Comparison of ENCODE assay signal across 1 cellular context in the genomic region with DNA sequence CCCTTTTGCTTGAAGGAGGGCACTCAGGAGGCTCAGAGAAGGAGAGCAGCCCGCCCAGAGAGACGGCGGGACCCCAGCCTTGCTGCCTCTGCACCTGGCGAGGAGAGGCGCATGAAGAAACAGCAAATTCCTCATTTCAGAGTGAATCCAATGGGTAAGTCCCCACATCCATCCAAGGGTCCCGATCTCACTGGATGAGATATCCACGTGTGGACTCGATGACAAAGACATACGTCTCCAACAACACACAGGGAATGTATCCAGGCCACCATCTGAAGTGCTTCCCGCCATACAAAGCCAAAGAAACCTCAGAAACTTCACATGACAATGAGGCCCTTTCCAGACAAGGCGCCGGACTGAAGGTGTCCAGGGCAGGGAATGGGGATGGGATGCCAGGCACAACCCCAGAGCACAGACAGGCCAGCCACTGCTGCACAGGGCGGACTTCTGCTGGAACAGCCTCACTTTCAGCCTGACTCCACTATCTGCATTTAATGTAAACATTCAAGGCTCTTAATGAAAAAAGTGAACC.
TF ChIP-seq lines count a peak whose summit lies in the region.

No MANE protein-coding gene starts in this region.

TF ChIP-seq in WTC11, 78 proteins besides CTCF, POLR2A, EP300 and RAD21 (continued from another document):
- TF ChIP-seq AR (CRISPR knock-in tag; IDR thresholded peaks at IDR 0.05) = no peak
- TF ChIP-seq NR2C2 (CRISPR knock-in tag; IDR thresholded peaks at IDR 0.05) = no peak
- TF ChIP-seq, protein P1, sequence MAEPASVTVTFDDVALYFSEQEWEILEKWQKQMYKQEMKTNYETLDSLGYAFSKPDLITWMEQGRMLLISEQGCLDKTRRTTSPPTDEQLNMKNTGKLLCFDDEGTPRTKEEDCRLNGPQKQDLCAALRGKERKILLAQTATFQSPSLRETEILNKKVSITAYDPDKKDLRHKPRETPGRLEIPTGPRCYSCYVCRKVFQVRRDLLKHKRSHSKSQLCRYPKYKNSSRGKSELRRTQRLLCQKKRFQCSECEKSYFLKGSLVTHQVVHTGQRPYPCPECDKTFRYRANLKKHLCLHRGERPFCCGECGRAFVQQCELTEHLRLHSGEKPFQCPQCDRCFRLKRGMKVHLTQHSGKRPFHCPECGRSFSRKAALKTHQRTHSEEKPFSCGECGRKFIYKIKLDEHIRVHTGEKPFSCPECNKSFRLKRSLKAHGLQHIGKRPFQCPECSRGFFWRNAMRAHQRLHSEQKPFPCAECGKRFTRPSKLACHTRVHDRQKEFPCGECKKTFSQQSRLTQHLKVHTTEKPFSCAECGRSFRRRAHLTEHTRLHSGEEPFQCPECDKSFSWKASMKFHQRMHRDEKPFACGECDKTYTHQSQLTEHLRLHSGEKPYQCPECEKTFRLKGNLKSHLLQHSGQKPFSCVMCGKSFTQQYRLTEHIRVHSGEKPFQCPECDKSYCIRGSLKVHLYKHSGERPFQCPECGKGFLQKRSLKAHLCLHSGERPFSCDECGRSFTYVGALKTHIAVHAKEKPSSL (CRISPR knock-in tag; conservative IDR thresholded peaks at IDR 0.05) = no peak
- no peak for TF ChIP-seq TEAD1 (CRISPR knock-in tag; IDR thresholded peaks at IDR 0.05)
- TF ChIP-seq ZNF219 (CRISPR knock-in tag; IDR thresholded peaks at IDR 0.05; ENCODE audit: borderline replicate concordance) = no peak
- TF ChIP-seq, protein P2, sequence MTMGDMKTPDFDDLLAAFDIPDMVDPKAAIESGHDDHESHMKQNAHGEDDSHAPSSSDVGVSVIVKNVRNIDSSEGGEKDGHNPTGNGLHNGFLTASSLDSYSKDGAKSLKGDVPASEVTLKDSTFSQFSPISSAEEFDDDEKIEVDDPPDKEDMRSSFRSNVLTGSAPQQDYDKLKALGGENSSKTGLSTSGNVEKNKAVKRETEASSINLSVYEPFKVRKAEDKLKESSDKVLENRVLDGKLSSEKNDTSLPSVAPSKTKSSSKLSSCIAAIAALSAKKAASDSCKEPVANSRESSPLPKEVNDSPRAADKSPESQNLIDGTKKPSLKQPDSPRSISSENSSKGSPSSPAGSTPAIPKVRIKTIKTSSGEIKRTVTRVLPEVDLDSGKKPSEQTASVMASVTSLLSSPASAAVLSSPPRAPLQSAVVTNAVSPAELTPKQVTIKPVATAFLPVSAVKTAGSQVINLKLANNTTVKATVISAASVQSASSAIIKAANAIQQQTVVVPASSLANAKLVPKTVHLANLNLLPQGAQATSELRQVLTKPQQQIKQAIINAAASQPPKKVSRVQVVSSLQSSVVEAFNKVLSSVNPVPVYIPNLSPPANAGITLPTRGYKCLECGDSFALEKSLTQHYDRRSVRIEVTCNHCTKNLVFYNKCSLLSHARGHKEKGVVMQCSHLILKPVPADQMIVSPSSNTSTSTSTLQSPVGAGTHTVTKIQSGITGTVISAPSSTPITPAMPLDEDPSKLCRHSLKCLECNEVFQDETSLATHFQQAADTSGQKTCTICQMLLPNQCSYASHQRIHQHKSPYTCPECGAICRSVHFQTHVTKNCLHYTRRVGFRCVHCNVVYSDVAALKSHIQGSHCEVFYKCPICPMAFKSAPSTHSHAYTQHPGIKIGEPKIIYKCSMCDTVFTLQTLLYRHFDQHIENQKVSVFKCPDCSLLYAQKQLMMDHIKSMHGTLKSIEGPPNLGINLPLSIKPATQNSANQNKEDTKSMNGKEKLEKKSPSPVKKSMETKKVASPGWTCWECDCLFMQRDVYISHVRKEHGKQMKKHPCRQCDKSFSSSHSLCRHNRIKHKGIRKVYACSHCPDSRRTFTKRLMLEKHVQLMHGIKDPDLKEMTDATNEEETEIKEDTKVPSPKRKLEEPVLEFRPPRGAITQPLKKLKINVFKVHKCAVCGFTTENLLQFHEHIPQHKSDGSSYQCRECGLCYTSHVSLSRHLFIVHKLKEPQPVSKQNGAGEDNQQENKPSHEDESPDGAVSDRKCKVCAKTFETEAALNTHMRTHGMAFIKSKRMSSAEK (CRISPR knock-in tag; IDR thresholded peaks at IDR 0.05; ENCODE audit: borderline replicate concordance) = no peak
- TF ChIP-seq ZNF396 (CRISPR knock-in tag; IDR thresholded peaks at IDR 0.05; ENCODE audit: borderline replicate concordance) = no peak
- TF ChIP-seq ZNF138 (CRISPR knock-in tag; conservative IDR thresholded peaks at IDR 0.05) = no peak
- no peak for TF ChIP-seq STAT6 (CRISPR knock-in tag; conservative IDR thresholded peaks at IDR 0.05; ENCODE audit: low read depth)
- TF ChIP-seq FOXP1 (CRISPR knock-in tag; IDR thresholded peaks at IDR 0.05; ENCODE audit: borderline replicate concordance) = no peak
- TF ChIP-seq TEAD4 (CRISPR knock-in tag; IDR thresholded peaks at IDR 0.05) = no peak
- TF ChIP-seq MLX (CRISPR knock-in tag; IDR thresholded peaks at IDR 0.05) = no peak
- no peak for TF ChIP-seq ZNF671 (CRISPR knock-in tag; IDR thresholded peaks at IDR 0.05)
- no peak for TF ChIP-seq ZNF423 (CRISPR knock-in tag; IDR thresholded peaks at IDR 0.05)
